22 cellular contexts compared by ENCODE assay signal in the genomic region with DNA sequence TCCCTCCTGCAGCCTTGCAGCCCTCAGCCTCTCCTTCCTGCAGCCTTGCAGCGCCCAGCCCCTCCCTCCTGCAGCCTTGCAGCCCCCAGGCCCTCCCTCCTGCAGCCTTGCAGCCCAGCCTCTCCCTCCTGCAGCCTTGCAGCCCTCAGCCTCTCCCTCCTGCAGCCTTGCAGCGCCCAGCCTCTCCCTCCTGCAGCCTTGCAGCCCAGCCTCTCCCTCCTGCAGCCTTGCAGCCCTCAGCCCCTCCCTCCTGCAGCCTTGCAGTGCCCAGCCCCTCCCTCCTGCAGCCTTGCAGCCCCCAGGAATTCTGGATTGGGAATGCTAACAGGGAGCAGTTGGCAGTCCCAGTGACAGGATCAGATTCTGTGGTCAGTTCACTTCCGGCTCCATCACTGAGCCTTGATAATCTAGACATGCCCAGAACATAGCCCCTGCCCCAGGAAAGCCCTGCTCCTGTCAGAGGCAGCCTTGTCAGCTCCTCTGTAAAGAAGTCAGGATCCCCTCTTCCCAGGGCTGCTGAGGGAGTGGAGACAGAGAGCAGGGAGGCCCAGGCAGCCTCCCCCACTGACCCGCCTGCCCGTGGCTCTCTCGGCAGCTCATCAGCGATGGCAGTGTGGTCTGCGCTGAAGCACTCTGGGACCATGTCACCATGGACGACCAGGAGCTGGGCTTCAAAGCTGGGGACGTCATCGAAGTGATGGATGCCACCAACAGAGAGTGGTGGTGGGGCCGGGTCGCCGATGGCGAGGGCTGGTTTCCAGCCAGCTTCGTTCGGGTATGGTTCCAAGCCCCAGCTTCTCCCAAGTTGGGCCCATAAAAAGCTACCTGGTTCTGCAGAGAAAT. TPM values are rescaled to one million over a fixed set of nuclear protein-coding genes. Genes with fewer than 3 reads are reported as not detected.
A peak's percentile ranks its signal among the peaks of the same experiment; 100 is the strongest.
DNase-seq lines count a peak whose midpoint lies in the region; ATAC-seq and TF ChIP-seq lines count a peak whose summit lies in the region.
"Had no signal": no experiment of that assay in that cellular context is flagged by ENCODE, and none has a peak within 500 bp of the region (broad histone marks: within the 10 kb centered on the region; RNA-seq: fewer than 3 reads in every experiment).

No MANE protein-coding gene starts in this region.

- H2BK12ac ChIP-seq in neuronal stem cell (ENCODE audit: low read length), result no peak overlapping the region

- no peak overlapping the region for H2AFZ ChIP-seq in neuronal stem cell (ENCODE audit: low read length)

- H3K9me3 ChIP-seq in heart left ventricle, result no peaks in the 10 kb centered on the region
- no peaks in the 10 kb centered on the region for H3K9me3 ChIP-seq in neuronal stem cell (replicated peaks in 1 of 2; ENCODE audit: control insufficient read depth in 2 of 2, insufficient read depth in 1 of 2, low read depth in 1 of 2, low read length in 2 of 2)
- no peaks in the 10 kb centered on the region for H3K9me3 ChIP-seq in upper lobe of right lung
- H3K9me3 ChIP-seq: BE2C, HAP-1 had no signal

- no peak overlapping the region for H3K9ac ChIP-seq in neuronal stem cell (ENCODE audit: low read depth, low read length, poor library complexity)

- H2BK120ac ChIP-seq in neuronal stem cell (ENCODE audit: low read depth, low read length), result no peak overlapping the region

- intact Hi-C loops in left ventricle myocardium superior (cut with micrococcal nuclease) (no loop called here), heart left ventricle (cut with DNase I) (no loop called here), dorsolateral prefrontal cortex (cut with DNase I) (loop anchor here (5.0 to 10.0 kb wide), 3 partner anchors 71 to 244 kb away; no protein-coding TSS in a partner anchor), upper lobe of right lung (cut with DNase I) (no loop called here)

- DNase-seq in left ventricle myocardium superior, result peak; percentile 19
- no peak for DNase-seq in heart left ventricle
- DNase-seq in dorsolateral prefrontal cortex, result peak in 1 of 10 donors; percentile 8
- DNase-seq in neuronal stem cell (ENCODE audit: low spot score), result no peak
- DNase-seq in upper lobe of right lung, result peak; percentile 49
- DNase-seq in SHP77 (lab: John Stamatoyannopoulos, UW), result no peak
- DNase-seq: BE2C; CD4-positive, CD25-positive, alpha-beta regulatory T cell; DMS153; GF-D8; Kasumi-1; MM.1S; NCI-H1092; NCI-H146; NCI-H2029 treated with DMSO at 0.1 percent for 48 hours; NCI-H2171 treated with DMSO at 0.1 percent for 48 hours; NCI-H446 treated with DMSO at 0.1 percent for 48 hours; NK-92 treated with Interleukin-12 subunit alpha and Interleukin-12 subunit beta, amount 100 ng/mL, for 24 hours; OCI-M1 had no signal

- no peak overlapping the region for H3K27ac ChIP-seq in heart left ventricle
- peak overlapping the region in 32 of 59 donors; percentile 8 to 92 (median 74) for H3K27ac ChIP-seq in dorsolateral prefrontal cortex
- no peak overlapping the region for H3K27ac ChIP-seq in neuronal stem cell (replicated peaks; ENCODE audit: low read length)
- H3K27ac ChIP-seq in upper lobe of right lung, result no peak overlapping the region

- peaks cover 0 to 32% (median 4%) of the 10 kb centered on the region in 12 donors for H3K4me1 ChIP-seq in heart left ventricle
- H3K4me1 ChIP-seq in neuronal stem cell (ENCODE audit: control insufficient read depth in 2 of 2, insufficient read depth in 1 of 2, low read depth in 1 of 2, low read length in 2 of 2), result peaks cover 7 to 16% of the 10 kb centered on the region in 2 donors
- H3K4me1 ChIP-seq in upper lobe of right lung, result no peaks in the 10 kb centered on the region
- H3K4me1 ChIP-seq: BE2C, HAP-1 had no signal

- H2BK5ac ChIP-seq in neuronal stem cell (ENCODE audit: low read length), result no peak overlapping the region

- 82 to 93% (median 89%) methylated on average over 10 to 17 of the region's 17 CpGs for WGBS in heart left ventricle, 4 donors
- WGBS in neuronal stem cell (ENCODE audit: extremely low coverage in 2 of 2, insufficient read length in 2 of 2, insufficient replicate concordance in 1 of 2), 2 donors, result no CpG with 5 or more reads among the region's 17 CpGs

- H3K4ac ChIP-seq in neuronal stem cell (ENCODE audit: low read length), result no peak overlapping the region

- H3K18ac ChIP-seq in neuronal stem cell (ENCODE audit: low read length), result peak overlapping the region; percentile 49

- no peak overlapping the region for H3K4me2 ChIP-seq in neuronal stem cell (ENCODE audit: insufficient read depth, low read length, poor library complexity, severe bottlenecking)

- H2BK15ac ChIP-seq in neuronal stem cell (ENCODE audit: low read length), result no peak overlapping the region

- H3K36me3 ChIP-seq in heart left ventricle, result no peaks in the 10 kb centered on the region
- peaks cover 0 to 7% of the 10 kb centered on the region in 2 donors for H3K36me3 ChIP-seq in neuronal stem cell (replicated peaks in 1 of 2; ENCODE audit: control insufficient read depth in 2 of 2, insufficient read depth in 2 of 2, low read length in 2 of 2)
- H3K36me3 ChIP-seq in upper lobe of right lung, result no peaks in the 10 kb centered on the region
- H3K36me3 ChIP-seq: BE2C, HAP-1 had no signal

- peak overlapping the region; percentile 14 for H3K14ac ChIP-seq in neuronal stem cell (ENCODE audit: low read length)

- H3K4me3 ChIP-seq in heart left ventricle (no peak overlapping the region), dorsolateral prefrontal cortex (no peak overlapping the region), neuronal stem cell (ENCODE audit: low read length in 2 of 2) (no peak overlapping the region), upper lobe of right lung (no peak overlapping the region)
- H3K4me3 ChIP-seq: HAP-1 had no signal

- TF ChIP-seq POLR2A in heart left ventricle (IDR thresholded peaks at IDR 0.05), result no peak

- H4K8ac ChIP-seq in neuronal stem cell (ENCODE audit: low read depth, low read length), result no peak overlapping the region

- ATAC-seq in left ventricle myocardium superior (no peak), heart left ventricle (no peak), upper lobe of right lung (no peak), HG02981 (IDR thresholded peaks at IDR 0.05; ENCODE audit: unreplicated experiment) (no peak), GM19324 (IDR thresholded peaks at IDR 0.05; ENCODE audit: low FRiP score, unreplicated experiment) (no peak)

- no peak overlapping the region for H4K91ac ChIP-seq in neuronal stem cell (ENCODE audit: low read depth, low read length, poor library complexity)

- no peaks in the 10 kb centered on the region for H3K79me1 ChIP-seq in neuronal stem cell (ENCODE audit: low read depth, low read length)

- TF ChIP-seq CTCF in heart left ventricle (IDR thresholded peaks at IDR 0.05) (no peak), dorsolateral prefrontal cortex (IDR thresholded peaks at IDR 0.05 in 54 of 56, conservative IDR thresholded peaks at IDR 0.05 in 2 of 56; ENCODE audit: low read depth in 1 of 56, partially characterized antibody in 56 of 56) (no peak), upper lobe of right lung (IDR thresholded peaks at IDR 0.05) (no peak)

- H3K27me3 ChIP-seq in heart left ventricle (peaks cover 0 to 48% (median 10%) of the 10 kb centered on the region in 9 donors), dorsolateral prefrontal cortex (peaks cover 0 to 4% (median 0%) of the 10 kb centered on the region in 45 donors), neuronal stem cell (ENCODE audit: control insufficient read depth in 3 of 3, insufficient read depth in 3 of 3, low read depth in 1 of 3, low read length in 3 of 3) (peaks cover 0 to 32% (median 5%) of the 10 kb centered on the region in 3 experiments), upper lobe of right lung (peaks cover 35% of the 10 kb centered on the region)

- peak overlapping the region; percentile 18 for H3K23ac ChIP-seq in neuronal stem cell (ENCODE audit: low read depth, low read length, poor library complexity)

- no peak overlapping the region for H2AK5ac ChIP-seq in neuronal stem cell (ENCODE audit: low read depth, low read length)

RNA-seq across cellular contexts. Expression of gene FAM168B, which starts 54.8 kb away (rescaled TPM):
- 96.1 TPM for total RNA-seq in left ventricle myocardium superior
- 100 to 1,000 TPM in 2 of 9 donors, 10 to 100 TPM in 7; 72.7 to 174 (median 86.9) TPM for total RNA-seq in heart left ventricle
- 10 to 100 TPM; 23.0 to 92.5 TPM for polyA plus RNA-seq in heart left ventricle
- total RNA-seq in dorsolateral prefrontal cortex, result 100 to 1,000 TPM; 119 to 220 (median 170) TPM
- 73.9 TPM for polyA plus RNA-seq in neuronal stem cell (2013, experiment 1 of 2)
- polyA plus RNA-seq in neuronal stem cell (2013, experiment 2 of 2), result 72.7 TPM
- total RNA-seq in upper lobe of right lung, result 77.8 TPM

Comparison
In these comparisons a context has a peak if more than half of its experiments do, and no peak if none do; other contexts are left out.
1. DNase-seq: peak in left ventricle myocardium superior (single experiment) and upper lobe of right lung (single experiment); none in heart left ventricle (0 of 5), neuronal stem cell (single experiment) and SHP77 (0 of 2).
2. H3K27ac ChIP-seq: peak in dorsolateral prefrontal cortex (32 of 59); none in heart left ventricle (0 of 12), neuronal stem cell (single experiment) and upper lobe of right lung (single experiment).
3. intact Hi-C loops: an anchor here in dorsolateral prefrontal cortex (5.0 to 10.0 kb wide); none called in left ventricle myocardium superior, heart left ventricle and upper lobe of right lung.